Comparison of ENCODE assay signal across 14 cellular contexts in the genomic region with DNA sequence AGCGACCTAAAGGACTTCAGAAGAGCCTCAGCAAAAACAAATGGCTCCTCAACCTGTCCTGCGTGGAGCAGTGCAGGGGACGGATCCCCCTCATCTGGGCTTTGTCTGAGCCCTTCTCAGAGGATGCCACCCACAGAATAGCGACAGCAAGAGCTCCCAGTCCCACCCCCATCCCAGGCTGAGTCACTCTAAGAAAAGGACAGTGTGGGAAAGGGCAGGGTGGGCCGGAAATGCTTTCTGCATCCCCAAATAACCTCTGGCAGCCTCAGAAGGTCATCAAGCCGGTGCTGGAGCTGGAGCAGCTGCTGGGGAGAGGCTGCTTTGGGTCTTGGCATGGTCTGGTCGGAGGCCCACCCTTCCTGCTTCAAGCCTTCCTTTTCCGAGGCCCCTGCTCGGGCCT. TPM values are rescaled to one million over a fixed set of nuclear protein-coding genes. Genes with fewer than 3 reads are reported as not detected.
A peak's percentile ranks its signal among the peaks of the same experiment; 100 is the strongest.
DNase-seq lines count a peak whose midpoint lies in the region; ATAC-seq and TF ChIP-seq lines count a peak whose summit lies in the region.
"Had no signal": no experiment of that assay in that cellular context is flagged by ENCODE, and none has a peak within 500 bp of the region (broad histone marks: within the 10 kb centered on the region; RNA-seq: fewer than 3 reads in every experiment).

No MANE protein-coding gene starts in this region.

- DNase-seq in LHCN-M2 (ENCODE audit: low read depth) (peak; percentile 84), lower lobe of right lung (no peak), testis (peak; percentile 70), HuH-7.5 (ENCODE audit: low spot score) (no peak), germinal center (ENCODE audit: low spot score) (no peak)
- DNase-seq: activated naive CD4-positive, alpha-beta T cell treated with Interleukin-2 at 50 U/mL for 16 hours; H7; stimulated activated CD8-positive, alpha-beta memory T cell treated with anti-CD3 and anti-CD28 coated beads, Interleukin-4, amount 100 ng/mL, for 48 hours had no signal

- TF ChIP-seq CTCF in lower lobe of right lung (IDR thresholded peaks at IDR 0.05) (no peak), testis (IDR thresholded peaks at IDR 0.05) (no peak)

- WGBS in testis, 2 donors = 54 to 75% methylated on average over 2 to 9 of the region's 9 CpGs

- intact Hi-C loops in lower lobe of right lung (cut with DNase I) (no loop called here), testis (cut with DNase I; ENCODE audit: low total_unique reads) (no loop called here)

- ATAC-seq in esophagus mucosa (peak; percentile 6), lower lobe of right lung (peak; percentile 25 to 51), GM19395 (IDR thresholded peaks at IDR 0.05; ENCODE audit: unreplicated experiment) (no peak), GM21619 (IDR thresholded peaks at IDR 0.05; ENCODE audit: unreplicated experiment) (no peak)

- H3K36me3 ChIP-seq in lower lobe of right lung (peaks cover 81% of the 10 kb centered on the region), testis (ENCODE audit: low read depth, missing control alignments) (no peaks in the 10 kb centered on the region)

- H3K4me3 ChIP-seq in lower lobe of right lung (no peak overlapping the region), testis (no peak overlapping the region)

- H3K9me3 ChIP-seq in lower lobe of right lung (no peaks in the 10 kb centered on the region), testis (no peaks in the 10 kb centered on the region)

- H3K4me1 ChIP-seq in lower lobe of right lung (peaks cover 59% of the 10 kb centered on the region), testis (peaks cover 18% of the 10 kb centered on the region)

- H3K27ac ChIP-seq in lower lobe of right lung (peak overlapping the region; percentile 74), testis (peak overlapping the region in 1 of 2 donors; percentile 73)
- H3K27ac ChIP-seq: HL-60, VCaP had no signal

- H3K27me3 ChIP-seq in lower lobe of right lung (ENCODE audit: low read depth) (no peaks in the 10 kb centered on the region), testis (no peaks in the 10 kb centered on the region)

- no peak for TF ChIP-seq POLR2A in testis (IDR thresholded peaks at IDR 0.05)

RNA-seq across cellular contexts. Expression of a gene that starts 8.9 kb away (rescaled TPM):
- total RNA-seq in LHCN-M2 (2014; rRNA removed) = 61.7 and 62.6 TPM in 2 replicates
- 68.6 TPM for polyA plus RNA-seq in LHCN-M2 (2012)
- total RNA-seq in esophagus mucosa = 17.5 TPM
- total RNA-seq in lower lobe of right lung = 80.3 TPM
- 10 to 100 TPM; 64.3 to 68.4 TPM for total RNA-seq in testis
- 46.7 TPM for polyA plus RNA-seq in testis (ENCODE audit: insufficient read depth, low read depth, low replicate concordance)

RNA-seq across cellular contexts. Expression of a gene that starts 15.6 kb away (rescaled TPM):
- total RNA-seq in LHCN-M2 (2014; rRNA removed) = 11.7 and 13.3 TPM in 2 replicates
- 11.2 TPM for polyA plus RNA-seq in LHCN-M2 (2012)
- 4.1 TPM for total RNA-seq in esophagus mucosa
- total RNA-seq in lower lobe of right lung = 33.8 TPM
- total RNA-seq in testis = 10 to 100 TPM; 20.6 to 25.3 TPM
- 12.9 TPM for polyA plus RNA-seq in testis (ENCODE audit: insufficient read depth, low read depth, low replicate concordance)

RNA-seq across cellular contexts. Expression of a gene that starts 20.8 kb away (rescaled TPM):
- total RNA-seq in LHCN-M2 (2014; rRNA removed) (not detected in 2 replicates), esophagus mucosa (0.08 TPM), lower lobe of right lung (0.18 TPM), testis (100 to 1,000 TPM; 127 to 138 TPM)
- polyA plus RNA-seq in LHCN-M2 (2012) = not detected
- 61.0 TPM for polyA plus RNA-seq in testis (ENCODE audit: insufficient read depth, low read depth, low replicate concordance)
- total RNA-seq: renal cortical epithelial cell had no signal

RNA-seq across cellular contexts. Expression of a gene that starts 22.9 kb away (rescaled TPM):
- total RNA-seq in LHCN-M2 (2014; rRNA removed) = 37.6 and 38.1 TPM in 2 replicates
- 95.7 TPM for polyA plus RNA-seq in LHCN-M2 (2012)
- total RNA-seq in esophagus mucosa = 25.9 TPM
- 82.7 TPM for total RNA-seq in lower lobe of right lung
- total RNA-seq in testis = 10 to 100 TPM; 13.2 to 14.2 TPM
- polyA plus RNA-seq in testis (ENCODE audit: insufficient read depth, low read depth, low replicate concordance) = 49.1 TPM

RNA-seq across cellular contexts. Expression of a gene that starts 27.9 kb away (rescaled TPM):
- total RNA-seq in LHCN-M2 (2014; rRNA removed) = 0.71 and 2.6 TPM in 2 replicates
- 0.10 TPM for polyA plus RNA-seq in LHCN-M2 (2012)
- 0.64 TPM for total RNA-seq in esophagus mucosa
- total RNA-seq in lower lobe of right lung = 0.59 TPM
- total RNA-seq in testis = 1 to 10 TPM in 1 of 2 donors, under 1 TPM in 1; 0.62 to 1.7 TPM
- polyA plus RNA-seq in testis (ENCODE audit: insufficient read depth, low read depth, low replicate concordance) = 0.36 TPM

Comparison
In these comparisons a context has a peak if more than half of its experiments do, and no peak if none do; other contexts are left out.
1. DNase-seq: peak in LHCN-M2 (single experiment) and testis (single experiment); none in lower lobe of right lung (single experiment), HuH-7.5 (single experiment) and germinal center (single experiment).
2. ATAC-seq: peak in esophagus mucosa (single experiment) and lower lobe of right lung (2 of 2); none in GM19395 (single experiment) and GM21619 (single experiment).
3. RNA of a gene that starts 20.8 kb away (total RNA-seq): 127 to 138 TPM in testis; 0.18 TPM in lower lobe of right lung (single experiment), 0.08 TPM in esophagus mucosa (single experiment) and not detected in LHCN-M2; every median in the first group is over 100 times any median in the second.